In the genomic region with DNA sequence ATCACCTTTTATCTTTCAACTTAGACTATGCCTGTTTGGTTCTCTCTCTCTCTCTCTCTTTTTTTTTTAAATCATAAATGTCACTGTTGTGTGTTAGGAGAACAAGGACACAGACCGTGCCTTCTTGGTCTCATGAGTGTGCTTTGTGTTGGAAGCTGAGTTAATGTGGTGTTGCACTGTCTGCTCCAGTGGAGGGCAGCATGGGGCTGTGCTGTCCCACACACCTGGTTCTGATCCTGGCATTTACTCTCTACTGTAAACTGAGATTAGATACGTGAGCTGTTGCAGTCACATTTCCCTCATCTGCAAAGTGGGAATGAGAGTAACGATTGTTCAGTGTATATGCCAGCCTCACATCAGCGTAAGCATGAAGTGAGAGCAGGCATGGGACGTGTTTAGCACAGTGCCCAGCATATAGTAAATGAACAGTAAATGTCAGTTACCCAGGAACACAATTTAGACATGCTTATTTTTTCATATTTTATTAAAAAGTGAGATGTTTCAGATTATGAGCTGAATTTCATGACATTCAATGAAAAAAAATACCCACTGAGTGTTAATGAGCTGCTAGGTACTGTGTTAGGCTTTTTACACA, we compare ENCODE assay signal across 8 cellular contexts.
DNase-seq lines count a peak whose midpoint lies in the region; ATAC-seq and TF ChIP-seq lines count a peak whose summit lies in the region.

No MANE protein-coding gene starts in this region.

- intact Hi-C loops in stomach (cut with DNase I; ENCODE audit: low total_unique reads): no loop called here

- H3K9me3 ChIP-seq in stomach: no peaks in the 10 kb centered on the region
- H3K9me3 ChIP-seq in tibial nerve: no peaks in the 10 kb centered on the region

- no peaks in the 10 kb centered on the region for H3K4me1 ChIP-seq in stomach
- no peaks in the 10 kb centered on the region for H3K4me1 ChIP-seq in tibial nerve

- POLR2A ChIA-PET in RWPE1 (lab: Yijun Ruan, JAX; ENCODE audit: low non-redundant PET): no interaction called here

- WGBS in stomach, 5 donors: 56 to 72% (median 68%) methylated on average over 5 of the region's 5 CpGs
- WGBS in tibial nerve, 2 donors: 75 to 78% methylated on average over 5 of the region's 5 CpGs

- ATAC-seq in HG03521 (IDR thresholded peaks at IDR 0.05; ENCODE audit: unreplicated experiment): no peak

- TF ChIP-seq POLR2A in stomach (IDR thresholded peaks at IDR 0.05): no peak
- TF ChIP-seq POLR2A in tibial nerve (IDR thresholded peaks at IDR 0.05): no peak

- H3K27ac ChIP-seq in RWPE1 (no peak overlapping the region), stomach (no peak overlapping the region), tibial nerve (no peak overlapping the region)

- H3K36me3 ChIP-seq in H7 (replicated peaks; ENCODE audit: control insufficient read depth, insufficient read depth, low read length) (no peaks in the 10 kb centered on the region), stomach (peaks cover 0 to 4% (median 2%) of the 10 kb centered on the region in 4 donors), tibial nerve (no peaks in the 10 kb centered on the region)

- peak; percentile 19; the same call in 1 of the 2 replicates for TF ChIP-seq CTCF in RWPE1 (conservative IDR thresholded peaks at IDR 0.05; ENCODE audit: low read depth)
- TF ChIP-seq CTCF in fibroblast of villous mesenchyme (IDR thresholded peaks at IDR 0.05; ENCODE audit: insufficient read depth, low read depth, low read length): peak; percentile 76
- TF ChIP-seq CTCF in stomach (IDR thresholded peaks at IDR 0.05): peak in 5 of 7 experiments; percentile 14 to 59 (median 32)
- peak in 2 of 5 experiments; percentile 15 to 26 for TF ChIP-seq CTCF in tibial nerve (IDR thresholded peaks at IDR 0.05)

- no peaks in the 10 kb centered on the region for H3K27me3 ChIP-seq in H7 (ENCODE audit: control insufficient read depth, insufficient read depth, low read length)
- H3K27me3 ChIP-seq in stomach: no peaks in the 10 kb centered on the region
- no peaks in the 10 kb centered on the region for H3K27me3 ChIP-seq in tibial nerve

- DNase-seq in COR-L47 (lab: John Stamatoyannopoulos, UW): peak; percentile 11
- DNase-seq in H7: peak; percentile 13
- peak; percentile 19 for DNase-seq in RWPE1 (ENCODE audit: low spot score)
- DNase-seq in fibroblast of villous mesenchyme (ENCODE audit: low read depth): peak; percentile 45
- peak; percentile 52 for DNase-seq in stomach
- no peak for DNase-seq in tibial nerve (ENCODE audit: low spot score in 2 of 2)
- DNase-seq in putamen (ENCODE audit: low spot score): no peak

- H3K4me3 ChIP-seq in H7 (ENCODE audit: insufficient read depth, low read depth, low read length) (no peak overlapping the region), fibroblast of villous mesenchyme (ENCODE audit: low read depth, low read length) (no peak overlapping the region), stomach (no peak overlapping the region), tibial nerve (no peak overlapping the region)

- TF ChIP-seq EP300 in stomach (IDR thresholded peaks at IDR 0.05): no peak
- TF ChIP-seq EP300 in tibial nerve (IDR thresholded peaks at IDR 0.05): no peak

- CTCF ChIA-PET in RWPE1 (lab: Yijun Ruan, JAX): interaction anchor here (0.5 to 0.8 kb wide), 6 partner anchors 13 to 1119 kb away, joined by 3 to 5 read pairs (median 4); no protein-coding TSS in a partner anchor

Comparison
In these comparisons a context has a peak if more than half of its experiments do, and no peak if none do; other contexts are left out.
1. DNase-seq: peak in COR-L47 (single experiment), H7 (single experiment), RWPE1 (single experiment), fibroblast of villous mesenchyme (single experiment) and stomach (single experiment); none in tibial nerve (0 of 2) and putamen (single experiment).